In the genomic region with DNA sequence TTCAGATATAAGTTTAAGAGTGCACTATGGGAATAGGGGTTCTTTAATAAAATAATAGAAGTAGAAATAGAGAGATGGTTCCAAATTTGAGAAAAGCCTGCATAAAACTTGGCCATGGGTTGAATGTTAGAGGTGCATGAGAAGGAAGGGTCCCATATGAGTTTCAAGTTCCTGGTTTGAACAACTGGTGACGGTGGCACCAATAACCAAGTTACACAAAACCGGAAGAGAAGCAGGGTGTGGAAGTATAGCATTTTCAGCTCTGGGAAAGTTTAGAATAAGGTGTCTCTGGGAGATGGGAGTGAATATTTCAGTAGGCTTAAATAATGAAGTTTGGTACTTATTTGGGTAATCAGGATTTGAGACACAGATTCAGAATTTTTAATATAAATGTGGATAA, we compare ENCODE assay signal across 16 cellular contexts. TPM values are rescaled to one million over a fixed set of nuclear protein-coding genes. Genes with fewer than 3 reads are reported as not detected.
DNase-seq lines count a peak whose midpoint lies in the region; TF ChIP-seq lines count a peak whose summit lies in the region.
"Had no signal": no experiment of that assay in that cellular context is flagged by ENCODE, and none has a peak within 500 bp of the region (broad histone marks: within the 10 kb centered on the region; RNA-seq: fewer than 3 reads in every experiment).

No MANE protein-coding gene starts in this region.

- CTCF ChIA-PET in activated CD4-positive, alpha-beta T cell treated with anti-CD3 and anti-CD28 coated beads, Interleukin-2, amount 10 ng/mL, durations not matched to agents 7 days and 5 days (lab: Charles Lee), result no interaction called here

- DNase-seq in activated CD4-positive, alpha-beta T cell treated with anti-CD3 and anti-CD28 coated beads, Interleukin-2, amount 10 ng/mL, durations not matched to agents 7 days and 5 days, result no peak
- DNase-seq in activated CD4-positive, alpha-beta T cell treated with anti-CD3 and anti-CD28 coated beads for 48 hours, result no peak
- DNase-seq in MM.1S (no peak), colonic mucosa (no peak), spleen (no peak), HuH-7.5 (ENCODE audit: low spot score) (no peak), SK-N-DZ (ENCODE audit: low spot score) (no peak)
- DNase-seq in activated CD4-positive, CD25-positive, alpha-beta regulatory T cell treated with anti-CD3 and anti-CD28 coated beads, Interleukin-2, amount 50 U/mL, for 72 hours, result no peak
- DNase-seq: head of caudate nucleus, left cardiac atrium, NCI-H510A, nucleus accumbens, trophoblast cell had no signal

- no peak for TF ChIP-seq POLR2A in spleen (IDR thresholded peaks at IDR 0.05)

- H3K9ac ChIP-seq in MM.1S (ENCODE audit: low read length), result no peak overlapping the region
- no peak overlapping the region for H3K9ac ChIP-seq in colonic mucosa (ENCODE audit: low read depth in 2 of 2, low read length in 2 of 2)

- 54 to 78% (median 63%) methylated on average over 2 of the region's 2 CpGs for WGBS in spleen, 5 donors

- H3K27ac ChIP-seq in MM.1S (ENCODE audit: low read length) (no peak overlapping the region), colonic mucosa (no peak overlapping the region), spleen (peak overlapping the region in 6 of 8 donors; percentile 13 to 93 (median 91))
- H3K27ac ChIP-seq: cardiac muscle cell had no signal

- H3K27ac Mint-ChIP-seq in activated CD4-positive, alpha-beta T cell treated with anti-CD3 and anti-CD28 coated beads, Interleukin-2, amount 10 ng/mL, durations not matched to agents 7 days and 5 days, result no peak overlapping the region

- H3K9me3 Mint-ChIP-seq in activated CD4-positive, alpha-beta T cell treated with anti-CD3 and anti-CD28 coated beads, Interleukin-2, amount 10 ng/mL, durations not matched to agents 7 days and 5 days, result no peaks in the 10 kb centered on the region

- H3K9me2 ChIP-seq in MM.1S (replicated peaks; ENCODE audit: insufficient read depth, low read length), result no peaks in the 10 kb centered on the region

- H3F3A ChIP-seq in MM.1S (ENCODE audit: insufficient read depth, low read length), result peaks cover 3% of the 10 kb centered on the region; the same call in 1 of the 2 replicates

- H2AFZ ChIP-seq in MM.1S (ENCODE audit: low read length), result no peak overlapping the region

- TF ChIP-seq CTCF in MM.1S (IDR thresholded peaks at IDR 0.05; ENCODE audit: low read length) (no peak), colonic mucosa (IDR thresholded peaks at IDR 0.05) (no peak), spleen (IDR thresholded peaks at IDR 0.05 in 8 of 11, conservative IDR thresholded peaks at IDR 0.05 in 3 of 11) (no peak)

- H3K4me1 ChIP-seq in MM.1S (ENCODE audit: low read length), result peaks cover 14% of the 10 kb centered on the region; the same call in 1 of the 2 replicates
- no peaks in the 10 kb centered on the region for H3K4me1 ChIP-seq in colonic mucosa
- H3K4me1 ChIP-seq in spleen, result peaks cover 25 to 89% (median 62%) of the 10 kb centered on the region in 6 donors

- H3K36me3 ChIP-seq in MM.1S (replicated peaks; ENCODE audit: insufficient read depth, low read length), result peaks cover 12% of the 10 kb centered on the region
- no peaks in the 10 kb centered on the region for H3K36me3 ChIP-seq in colonic mucosa
- H3K36me3 ChIP-seq in spleen, result peaks cover 0 to 45% (median 33%) of the 10 kb centered on the region in 6 donors
- H3K36me3 ChIP-seq: cardiac muscle cell had no signal

- POLR2A ChIA-PET in activated CD4-positive, alpha-beta T cell treated with anti-CD3 and anti-CD28 coated beads, Interleukin-2, amount 10 ng/mL, durations not matched to agents 7 days and 5 days (lab: Charles Lee), result no interaction called here

- H3K27me3 ChIP-seq in MM.1S (replicated peaks; ENCODE audit: insufficient read depth, low read length) (no peaks in the 10 kb centered on the region), colonic mucosa (no peaks in the 10 kb centered on the region), spleen (replicated peaks in 1 of 7) (no peaks in the 10 kb centered on the region)
- H3K27me3 ChIP-seq: cardiac muscle cell had no signal

- H3K9me3 ChIP-seq in MM.1S (replicated peaks; ENCODE audit: insufficient read depth, low read length) (no peaks in the 10 kb centered on the region), colonic mucosa (no peaks in the 10 kb centered on the region), spleen (no peaks in the 10 kb centered on the region)

- peaks cover 62% of the 10 kb centered on the region for H3K36me3 Mint-ChIP-seq in activated CD4-positive, alpha-beta T cell treated with anti-CD3 and anti-CD28 coated beads, Interleukin-2, amount 10 ng/mL, durations not matched to agents 7 days and 5 days (ENCODE audit: low read depth)

- no peaks in the 10 kb centered on the region for H4K20me1 ChIP-seq in MM.1S (ENCODE audit: insufficient read depth, low read length)

- peak overlapping the region; percentile 94 for H3K4me3 Mint-ChIP-seq in activated CD4-positive, alpha-beta T cell treated with anti-CD3 and anti-CD28 coated beads, Interleukin-2, amount 10 ng/mL, durations not matched to agents 7 days and 5 days

- intact Hi-C loops in colonic mucosa (cut with DNase I) (loop anchor here (2.0 kb wide), 1 partner anchor 64 kb away; a partner anchor contains a TSS), spleen (cut with DNase I; ENCODE audit: low total_unique reads) (no loop called here)

- peak overlapping the region; percentile 86; the same call in 1 of the 2 replicates for H3K4me2 ChIP-seq in MM.1S (ENCODE audit: low read depth, low read length)

- H3K4me1 Mint-ChIP-seq in activated CD4-positive, alpha-beta T cell treated with anti-CD3 and anti-CD28 coated beads, Interleukin-2, amount 10 ng/mL, durations not matched to agents 7 days and 5 days, result peaks cover 53% of the 10 kb centered on the region

- H3K79me2 ChIP-seq in MM.1S (ENCODE audit: low read length), result peaks cover 8% of the 10 kb centered on the region; the same call in 1 of the 2 replicates

- no peaks in the 10 kb centered on the region for H3K27me3 Mint-ChIP-seq in activated CD4-positive, alpha-beta T cell treated with anti-CD3 and anti-CD28 coated beads, Interleukin-2, amount 10 ng/mL, durations not matched to agents 7 days and 5 days

- H3K4me3 ChIP-seq in MM.1S (ENCODE audit: low read length) (no peak overlapping the region), colonic mucosa (peak overlapping the region; percentile 35), spleen (peak overlapping the region in 7 of 8 donors; percentile 41 to 73 (median 47))
- H3K4me3 ChIP-seq: cardiac muscle cell had no signal

RNA-seq across cellular contexts. Expression of a gene that starts 2.4 kb away (rescaled TPM):
- total RNA-seq in activated CD4-positive, alpha-beta T cell treated with anti-CD3 and anti-CD28 coated beads, Interleukin-2, amount 10 ng/mL, durations not matched to agents 7 days and 5 days, result 100 to 1,000 TPM; 101 to 106 TPM
- total RNA-seq in colonic mucosa, result 10 to 100 TPM; 68.7 to 73.7 TPM
- total RNA-seq in spleen, result 100 to 1,000 TPM in 4 of 7 donors, 10 to 100 TPM in 3; 89.3 to 158 (median 114) TPM
- polyA plus RNA-seq in spleen, result 100 to 1,000 TPM in 1 of 3 donors, 10 to 100 TPM in 2; 57.7 to 107 (median 69.4) TPM
- not detected in 2 replicates for polyA plus RNA-seq in SK-N-DZ (2014; cell fraction: cytosol; rRNA removed)
- polyA plus RNA-seq in SK-N-DZ (2014; cell fraction: nucleus; rRNA removed), result not detected in 2 replicates
- total RNA-seq: cardiac muscle cell had no signal

RNA-seq across cellular contexts. Expression of a gene that starts 9.5 kb away (rescaled TPM):
- total RNA-seq in activated CD4-positive, alpha-beta T cell treated with anti-CD3 and anti-CD28 coated beads, Interleukin-2, amount 10 ng/mL, durations not matched to agents 7 days and 5 days, result not detected
- total RNA-seq in colonic mucosa, result 10 to 100 TPM; 25.7 to 47.3 TPM
- 10 to 100 TPM in 2 of 7 donors, 1 to 10 TPM in 5; 2.3 to 12.5 (median 4.9) TPM for total RNA-seq in spleen
- polyA plus RNA-seq in spleen, result 1 to 10 TPM; 1.4 to 2.2 (median 2.0) TPM
- polyA plus RNA-seq in SK-N-DZ (2014; cell fraction: cytosol; rRNA removed), result not detected in 2 replicates
- not detected in 2 replicates for polyA plus RNA-seq in SK-N-DZ (2014; cell fraction: nucleus; rRNA removed)
- total RNA-seq: A673, cardiac muscle cell, MCF 10A had no signal
- polyA plus RNA-seq: cardiac muscle cell had no signal

RNA-seq across cellular contexts. Expression of a gene that starts 12.6 kb away (rescaled TPM):
- total RNA-seq in activated CD4-positive, alpha-beta T cell treated with anti-CD3 and anti-CD28 coated beads, Interleukin-2, amount 10 ng/mL, durations not matched to agents 7 days and 5 days, result 10 to 100 TPM; 92.5 to 98.8 TPM
- 10 to 100 TPM; 35.9 to 40.2 TPM for total RNA-seq in colonic mucosa
- 100 to 1,000 TPM in 5 of 7 donors, 10 to 100 TPM in 2; 78.8 to 129 (median 111) TPM for total RNA-seq in spleen
- 100 to 1,000 TPM; 111 to 189 (median 135) TPM for polyA plus RNA-seq in spleen
- polyA plus RNA-seq in SK-N-DZ (2014; cell fraction: cytosol; rRNA removed), result not detected in 2 replicates
- not detected in 2 replicates for polyA plus RNA-seq in SK-N-DZ (2014; cell fraction: nucleus; rRNA removed)
- total RNA-seq: cardiac muscle cell had no signal
- polyA plus RNA-seq: cardiac muscle cell had no signal

Comparison
In these comparisons a context has a peak if more than half of its experiments do, and no peak if none do; other contexts are left out.
1. H3K27ac ChIP-seq: peak in spleen (6 of 8); none in MM.1S (single experiment) and colonic mucosa (single experiment).